ENCODE assay signal across 12 cellular contexts in genomic region chr7:108327353-108327752, GRCh38.
DNase-seq lines count a peak whose midpoint lies in the region; ATAC-seq and TF ChIP-seq lines count a peak whose summit lies in the region.
"Had no signal": no experiment of that assay in that cellular context is flagged by ENCODE, and none has a peak within 500 bp of the region (broad histone marks: within the 10 kb centered on the region; RNA-seq: fewer than 3 reads in every experiment).

No MANE protein-coding gene starts in this region.

- H3F3A ChIP-seq in MM.1S (ENCODE audit: insufficient read depth, low read length): no peaks in the 10 kb centered on the region

- no peak for TF ChIP-seq CTCF in MM.1S (IDR thresholded peaks at IDR 0.05; ENCODE audit: low read length)

- no peaks in the 10 kb centered on the region for H3K79me2 ChIP-seq in MM.1S (ENCODE audit: low read length)

- ATAC-seq in GM19372 (IDR thresholded peaks at IDR 0.05; ENCODE audit: low read depth, unreplicated experiment) (peak; percentile 39), HG02852 (IDR thresholded peaks at IDR 0.05; ENCODE audit: unreplicated experiment) (peak; percentile 41), GM18907 (IDR thresholded peaks at IDR 0.05; ENCODE audit: unreplicated experiment) (no peak)
- ATAC-seq: T-helper 17 cell had no signal

- H3K4me3 ChIP-seq in MM.1S (ENCODE audit: low read length) (no peak overlapping the region), neuron (ENCODE audit: low read length) (peak overlapping the region; percentile 34)

- no peak overlapping the region for H2AFZ ChIP-seq in MM.1S (ENCODE audit: low read length)
- no peak overlapping the region for H2AFZ ChIP-seq in neuron (ENCODE audit: low read depth, low read length)

- H3K4me2 ChIP-seq in MM.1S (ENCODE audit: low read depth, low read length): peak overlapping the region; percentile 13; the same call in 1 of the 2 replicates

- no peaks in the 10 kb centered on the region for H3K9me2 ChIP-seq in MM.1S (replicated peaks; ENCODE audit: insufficient read depth, low read length)

- DNase-seq in MM.1S: no peak
- no peak for DNase-seq in GM19238 (ENCODE audit: insufficient read length, low spot score)
- DNase-seq in DMS114 treated with DMSO at 0.1 percent for 48 hours (lab: John Stamatoyannopoulos, UW; ENCODE audit: unreplicated experiment): no peak
- DNase-seq: COR-L47, endodermal cell, NCI-H2029, SHP77, T-helper 17 cell had no signal

- H3K9me3 ChIP-seq in MM.1S (replicated peaks; ENCODE audit: insufficient read depth, low read length) (no peaks in the 10 kb centered on the region), neuron (ENCODE audit: low read length) (no peaks in the 10 kb centered on the region)

- peak overlapping the region; percentile 8; the same call in 1 of the 2 replicates for H3K27ac ChIP-seq in MM.1S (ENCODE audit: low read length)

- H3K27me3 ChIP-seq in MM.1S (replicated peaks; ENCODE audit: insufficient read depth, low read length): no peaks in the 10 kb centered on the region
- no peaks in the 10 kb centered on the region for H3K27me3 ChIP-seq in neuron (ENCODE audit: insufficient read depth, low read length)

- no peaks in the 10 kb centered on the region for H3K36me3 ChIP-seq in MM.1S (replicated peaks; ENCODE audit: insufficient read depth, low read length)
- H3K36me3 ChIP-seq in neuron (ENCODE audit: insufficient read depth, low read length): no peaks in the 10 kb centered on the region

- H3K4me1 ChIP-seq in MM.1S (ENCODE audit: low read length) (peaks cover 23% of the 10 kb centered on the region), neuron (ENCODE audit: insufficient read depth, low read length) (peaks cover 76% of the 10 kb centered on the region)

- H4K20me1 ChIP-seq in MM.1S (ENCODE audit: insufficient read depth, low read length): no peaks in the 10 kb centered on the region

- H3K9ac ChIP-seq in MM.1S (ENCODE audit: low read length): no peak overlapping the region
